In genomic region chr3:117549716-117550115, GRCh38 we compare ENCODE assay signal across 2 cellular contexts.
TF ChIP-seq lines count a peak whose summit lies in the region.

No MANE protein-coding gene starts in this region.

TF ChIP-seq in SK-N-SH, 30 proteins besides CTCF, POLR2A, EP300 and RAD21 (continued from another document):
- TF ChIP-seq MEF2A (IDR thresholded peaks at IDR 0.05; ENCODE audit: borderline replicate concordance, low read depth) = no peak
- TF ChIP-seq RXRA (IDR thresholded peaks at IDR 0.05; ENCODE audit: borderline replicate concordance, low read depth) = no peak
- no peak for TF ChIP-seq CHD2 (IDR thresholded peaks at IDR 0.05; ENCODE audit: low read length, partially characterized antibody)
- TF ChIP-seq FOXM1 (IDR thresholded peaks at IDR 0.05; ENCODE audit: low read depth) = no peak
TF ChIP-seq in SK-N-SH: peak in this region for 0.

TF ChIP-seq in SK-N-SH treated with all-trans-retinoic acid at 6 μM for 48 hours, 23 proteins besides CTCF, POLR2A, EP300 and RAD21 (continued from another document):
- TF ChIP-seq ZC3H10 (CRISPR knock-in tag; IDR thresholded peaks at IDR 0.05) (no peak), ESRRG (CRISPR knock-in tag; IDR thresholded peaks at IDR 0.05) (no peak), ZNF565 (CRISPR knock-in tag; conservative IDR thresholded peaks at IDR 0.05; ENCODE audit: low read depth) (no peak), CSDC2 (CRISPR knock-in tag; IDR thresholded peaks at IDR 0.05) (no peak), ZFP3 (CRISPR knock-in tag; IDR thresholded peaks at IDR 0.05) (no peak), ISL1 (CRISPR knock-in tag; IDR thresholded peaks at IDR 0.05) (no peak), ARNTL (CRISPR knock-in tag; IDR thresholded peaks at IDR 0.05; ENCODE audit: borderline replicate concordance, low read depth) (no peak), OSR1 (CRISPR knock-in tag; IDR thresholded peaks at IDR 0.05) (no peak)
